8 cellular contexts compared by ENCODE assay signal in genomic region chr22:41447435-41448188, GRCh38. TPM values are rescaled to one million over a fixed set of nuclear protein-coding genes. Genes with fewer than 3 reads are reported as not detected.
DNase-seq lines count a peak whose midpoint lies in the region; ATAC-seq, FAIRE-seq and TF ChIP-seq lines count a peak whose summit lies in the region.

No MANE protein-coding gene starts in this region.

- H3K9me3 Mint-ChIP-seq in astrocyte (ENCODE audit: unreplicated experiment) = no peaks in the 10 kb centered on the region

- H3K4me3 ChIP-seq in astrocyte (ENCODE audit: insufficient read depth, low read depth, low read length) = peak overlapping the region; percentile 96

- H3K4me1 Mint-ChIP-seq in astrocyte (ENCODE audit: low read depth, unreplicated experiment) = peaks cover 10% of the 10 kb centered on the region

- no peaks in the 10 kb centered on the region for H3K9me3 ChIP-seq in astrocyte (ENCODE audit: insufficient read depth, low read depth, low read length)

- H3K4me1 ChIP-seq in astrocyte (ENCODE audit: insufficient read depth, low read length) = peaks cover 11% of the 10 kb centered on the region

- H2AFZ ChIP-seq in astrocyte (ENCODE audit: low read depth, low read length) = peak overlapping the region; percentile 78

- no peaks in the 10 kb centered on the region for H3K27me3 Mint-ChIP-seq in astrocyte (ENCODE audit: low read depth, unreplicated experiment)

- ATAC-seq in GM18498 (IDR thresholded peaks at IDR 0.05; ENCODE audit: unreplicated experiment) = no peak

- no peak for FAIRE-seq in astrocyte (lab: Jason Lieb, UNC)

- no peak for TF ChIP-seq CTCF in astrocyte (IDR thresholded peaks at IDR 0.05; ENCODE audit: insufficient read depth, low read depth, low read length)

- peak overlapping the region; percentile 98 for H3K4me3 Mint-ChIP-seq in astrocyte (ENCODE audit: unreplicated experiment)

- H3K4me2 ChIP-seq in astrocyte (ENCODE audit: low read length) = peak overlapping the region; percentile 98

- H3K79me2 ChIP-seq in astrocyte (ENCODE audit: insufficient read depth, low read length) = peaks cover 45% of the 10 kb centered on the region

- peak overlapping the region; percentile 96 for H3K9ac ChIP-seq in astrocyte (ENCODE audit: low read length)

- H3K27me3 ChIP-seq in astrocyte (ENCODE audit: insufficient read depth, low read length) = no peaks in the 10 kb centered on the region

- peak overlapping the region; percentile 99 for H3K27ac Mint-ChIP-seq in astrocyte (ENCODE audit: unreplicated experiment)

- H4K20me1 ChIP-seq in astrocyte (ENCODE audit: insufficient read depth, low read length) = peaks cover 33% of the 10 kb centered on the region

- DNase-seq in GF-D8 (lab: John Stamatoyannopoulos, UW) (peak; percentile 49), NCI-H1092 (lab: John Stamatoyannopoulos, UW) (peak; percentile 71), T-helper 2 cell (peak; percentile 25 to 76 (median 42)), astrocyte (ENCODE audit: low read depth) (peak; percentile 60), hippocampal formation (lab: John Stamatoyannopoulos, UW) (peak; percentile 73), renal cortical epithelial cell (ENCODE audit: low read depth) (peak; percentile 30), COLO829 (ENCODE audit: low spot score) (no peak)

- H3K27ac ChIP-seq in astrocyte (ENCODE audit: low read depth, low read length) = peak overlapping the region; percentile 97

- peaks cover 4% of the 10 kb centered on the region for H3K36me3 Mint-ChIP-seq in astrocyte (ENCODE audit: low read depth, unreplicated experiment)

- H3K36me3 ChIP-seq in astrocyte (ENCODE audit: insufficient read depth, low read length) = peaks cover 4% of the 10 kb centered on the region

RNA-seq across cellular contexts. Expression of gene TOB2, which starts 1.0 kb away (rescaled TPM):
- 48.1 and 54.6 TPM in 2 replicates for total RNA-seq in astrocyte
- 12.2 and 35.9 TPM in 2 replicates for total RNA-seq in renal cortical epithelial cell

RNA-seq across cellular contexts. Expression of gene PHF5A, which starts 20.9 kb away (rescaled TPM):
- 25.3 and 30.9 TPM in 2 replicates for total RNA-seq in astrocyte
- total RNA-seq in renal cortical epithelial cell = 39.6 and 78.3 TPM in 2 replicates

RNA-seq across cellular contexts. Expression of gene ACO2, which starts 21.3 kb away (rescaled TPM):
- total RNA-seq in astrocyte = 67.2 and 73.7 TPM in 2 replicates
- 54.2 and 141 TPM in 2 replicates for total RNA-seq in renal cortical epithelial cell
